ENCODE assay signal across 22 cellular contexts in genomic region chr2:52676056-52676455, GRCh38.
"Had no signal": no experiment of that assay in that cellular context is flagged by ENCODE, and none has a peak within 500 bp of the region (broad histone marks: within the 10 kb centered on the region; RNA-seq: fewer than 3 reads in every experiment).

No MANE protein-coding gene starts in this region.

- ATAC-seq: gastroesophageal sphincter; left lobe of liver; naive thymus-derived CD4-positive, alpha-beta T cell; sciatic nerve; stimulated activated memory B cell treated with anti-CD40 and anti-IgM and Interleukin-4, amounts not matched to agents 10 μg/mL and 1 μg/mL and 100 μg/mL, for 72 hours had no signal

- H3K9me3 ChIP-seq: tibial artery, uterus had no signal

- H3K36me3 Mint-ChIP-seq: naive thymus-derived CD4-positive, alpha-beta T cell; stimulated activated memory B cell treated with anti-CD40 and anti-IgM and Interleukin-4, amounts not matched to agents 10 μg/mL and 1 μg/mL and 100 μg/mL, for 72 hours had no signal

- DNase-seq: effector CD4-positive, alpha-beta T cell; endodermal cell; erythroblast; foreskin fibroblast; glutamatergic neuron; islet precursor cell; mammary epithelial cell; naive thymus-derived CD4-positive, alpha-beta T cell; posterior cingulate gyrus; spleen; stimulated activated CD4-positive, alpha-beta T cell treated with anti-CD3 and anti-CD28 coated beads, Interleukin-15, amount 100 ng/mL, for 24 hours; stimulated activated CD4-positive, alpha-beta T cell treated with anti-CD3 and anti-CD28 coated beads, Interleukin-1b, Interleukin-23, amount 100 ng/mL, for 48 hours; stimulated activated CD4-positive, alpha-beta T cell treated with anti-CD3 and anti-CD28 coated beads, Interleukin-4, amount 100 ng/mL, for 24 hours; tibial artery; upper lobe of left lung; uterus had no signal

- H3K27ac ChIP-seq: coronary artery, gastroesophageal sphincter, spleen, tibial artery, upper lobe of left lung, uterus had no signal

- H3K27me3 Mint-ChIP-seq: naive thymus-derived CD4-positive, alpha-beta T cell; stimulated activated memory B cell treated with anti-CD40 and anti-IgM and Interleukin-4, amounts not matched to agents 10 μg/mL and 1 μg/mL and 100 μg/mL, for 72 hours; stimulated activated naive CD8-positive, alpha-beta T cell treated with anti-CD3 and anti-CD28 coated beads, Interleukin-15, Interleukin-2, amounts not matched to agents 100 ng/mL and 50 ng/mL, for 24 hours had no signal

- H3K27me3 ChIP-seq: gastroesophageal sphincter, spleen, tibial artery, upper lobe of left lung, uterus had no signal

- H3K4me3 Mint-ChIP-seq: endodermal cell; naive thymus-derived CD4-positive, alpha-beta T cell; stimulated activated memory B cell treated with anti-CD40 and anti-IgM and Interleukin-4, amounts not matched to agents 10 μg/mL and 1 μg/mL and 100 μg/mL, for 72 hours; stimulated activated naive CD8-positive, alpha-beta T cell treated with anti-CD3 and anti-CD28 coated beads, Interleukin-15, Interleukin-2, amounts not matched to agents 100 ng/mL and 50 ng/mL, for 24 hours had no signal

- H3K4me3 ChIP-seq: coronary artery, gastroesophageal sphincter, spleen, tibial artery, upper lobe of left lung, uterus had no signal

- H3K27ac Mint-ChIP-seq: endodermal cell; stimulated activated memory B cell treated with anti-CD40 and anti-IgM and Interleukin-4, amounts not matched to agents 10 μg/mL and 1 μg/mL and 100 μg/mL, for 72 hours; stimulated activated naive CD8-positive, alpha-beta T cell treated with anti-CD3 and anti-CD28 coated beads, Interleukin-15, Interleukin-2, amounts not matched to agents 100 ng/mL and 50 ng/mL, for 24 hours had no signal

- H3K4me1 ChIP-seq: gastroesophageal sphincter, spleen, tibial artery, upper lobe of left lung, uterus had no signal

- H3K36me3 ChIP-seq: gastroesophageal sphincter, spleen, tibial artery, upper lobe of left lung, uterus had no signal

- H3K4me1 Mint-ChIP-seq: endodermal cell; naive thymus-derived CD4-positive, alpha-beta T cell; stimulated activated memory B cell treated with anti-CD40 and anti-IgM and Interleukin-4, amounts not matched to agents 10 μg/mL and 1 μg/mL and 100 μg/mL, for 72 hours had no signal
